ENCODE assay signal across 10 cellular contexts in genomic region chr1:197911172-197911856, GRCh38. TPM values are rescaled to one million over a fixed set of nuclear protein-coding genes. Genes with fewer than 3 reads are reported as not detected.
DNase-seq lines count a peak whose midpoint lies in the region; ATAC-seq, FAIRE-seq and TF ChIP-seq lines count a peak whose summit lies in the region.
"Had no signal": no experiment of that assay in that cellular context is flagged by ENCODE, and none has a peak within 500 bp of the region (broad histone marks: within the 10 kb centered on the region; RNA-seq: fewer than 3 reads in every experiment).

No MANE protein-coding gene starts in this region.

- H3K9me3 Mint-ChIP-seq in CD14-positive monocyte (peaks cover 0 to 25% (median 18%) of the 10 kb centered on the region in 7 donors), H9 (peaks cover 0 to 4% of the 10 kb centered on the region in 2 experiments; a peak in 3 of 5 replicates)
- H3K9me3 Mint-ChIP-seq in activated CD8-positive, alpha-beta T cell treated with anti-CD3 and anti-CD28 coated beads for 36 hours, result no peaks in the 10 kb centered on the region

- H3K4ac ChIP-seq in H9 (ENCODE audit: low read depth, low read length), result no peak overlapping the region

- WGBS in H9 (ENCODE audit: extremely low coverage, insufficient read length, low lambda C conversion rate), result no CpG with 5 or more reads among the region's 43 CpGs

- H3K79me2 ChIP-seq in H9 (ENCODE audit: insufficient read depth, low read length), result no peaks in the 10 kb centered on the region

- POLR2A ChIA-PET in activated CD8-positive, alpha-beta T cell treated with anti-CD3 and anti-CD28 coated beads for 36 hours (lab: Charles Lee), result interaction anchor here (1.3 to 1.4 kb wide), 2 partner anchors 9 kb away, joined by 3 to 5 read pairs; partner anchors contain the start of gene C1orf53

- no peak overlapping the region for H4K91ac ChIP-seq in H9 (ENCODE audit: insufficient read length, low read depth, low read length)

- no peaks in the 10 kb centered on the region for H3K79me1 ChIP-seq in H9 (ENCODE audit: insufficient read depth, low read depth, low read length, poor library complexity, severe bottlenecking)

- no peak for FAIRE-seq in RCC 7860 (lab: Jason Lieb, UNC)
- FAIRE-seq: GM18507 had no signal

- H3K9ac ChIP-seq in H9 (ENCODE audit: extremely low read depth, insufficient read length, low read length), result no peak overlapping the region

- CTCF ChIA-PET in activated CD8-positive, alpha-beta T cell treated with anti-CD3 and anti-CD28 coated beads for 36 hours (lab: Charles Lee), result interaction anchor here (0.7 to 2.9 kb wide), 7 partner anchors 9 to 393 kb away, joined by 3 to 12 read pairs (median 6); no protein-coding TSS in a partner anchor

- no peak for ATAC-seq in activated CD8-positive, alpha-beta T cell treated with anti-CD3 and anti-CD28 coated beads for 36 hours
- ATAC-seq in left lobe of liver (peak; percentile 31), GM21723 (IDR thresholded peaks at IDR 0.05; ENCODE audit: unreplicated experiment) (no peak), HG02623 (IDR thresholded peaks at IDR 0.05; ENCODE audit: unreplicated experiment) (no peak)

- no peak overlapping the region for H2BK15ac ChIP-seq in H9 (ENCODE audit: low read depth, low read length)

- intact Hi-C loops in CD14-positive monocyte (cut with micrococcal nuclease), result loop anchor here in 1 of 2 donors (10.0 kb wide), 1 partner anchor 297 kb away; no protein-coding TSS in a partner anchor
- intact Hi-C loops in activated CD8-positive, alpha-beta T cell treated with anti-CD3 and anti-CD28 coated beads for 36 hours (cut with micrococcal nuclease), result loop anchor here (10.0 kb wide), 2 partner anchors 137 to 553 kb away; partner anchors contain the start of gene DENND1B

- H2BK12ac ChIP-seq in H9 (ENCODE audit: insufficient read length, low read depth, low read length), result no peak overlapping the region

- H3K27me3 Mint-ChIP-seq in CD14-positive monocyte (ENCODE audit: low read depth in 3 of 3) (peaks cover 99% of the 10 kb centered on the region in 3 donors), H9 (ENCODE audit: low read depth) (peaks cover 100% of the 10 kb centered on the region)
- H3K27me3 Mint-ChIP-seq in activated CD8-positive, alpha-beta T cell treated with anti-CD3 and anti-CD28 coated beads for 36 hours, result peaks cover 90% of the 10 kb centered on the region

- H3K23ac ChIP-seq in H9 (ENCODE audit: insufficient read length, low read depth, low read length), result no peak overlapping the region

- peaks cover 10% of the 10 kb centered on the region; the same call in 1 of the 2 replicates for H3K4me1 ChIP-seq in H9 (ENCODE audit: insufficient read depth, low read length)

- no peak overlapping the region for H3K14ac ChIP-seq in H9 (ENCODE audit: insufficient read depth, low read length)

- no peak overlapping the region for H2BK120ac ChIP-seq in H9 (ENCODE audit: low read depth, low read length, poor library complexity, severe bottlenecking)

- peaks cover 0 to 21% of the 10 kb centered on the region in 2 donors for H3K36me3 Mint-ChIP-seq in CD14-positive monocyte
- no peaks in the 10 kb centered on the region for H3K36me3 Mint-ChIP-seq in H9 (ENCODE audit: insufficient read depth in 1 of 3, low read depth in 3 of 3)
- H3K36me3 Mint-ChIP-seq in activated CD8-positive, alpha-beta T cell treated with anti-CD3 and anti-CD28 coated beads for 36 hours (ENCODE audit: low read depth), result no peaks in the 10 kb centered on the region

- H3K4me2 ChIP-seq in H9 (ENCODE audit: insufficient read depth, insufficient read length, low read length), result peak overlapping the region; percentile 49

- H3K9me3 ChIP-seq in H9 (ENCODE audit: control insufficient read depth, low read depth, low read length), result no peaks in the 10 kb centered on the region

- H3K27ac Mint-ChIP-seq in CD14-positive monocyte (no peak overlapping the region), H9 (no peak overlapping the region)
- H3K27ac Mint-ChIP-seq in activated CD8-positive, alpha-beta T cell treated with anti-CD3 and anti-CD28 coated beads for 36 hours, result no peak overlapping the region

- peaks cover 24% of the 10 kb centered on the region for H3K23me2 ChIP-seq in H9 (ENCODE audit: insufficient read length, low read depth, low read length, poor library complexity, severe bottlenecking)

- DNase-seq in CD14-positive monocyte (ENCODE audit: low spot score) (no peak), H9 (peak; percentile 76), left lobe of liver (ENCODE audit: low spot score) (no peak), RCC 7860 (ENCODE audit: low spot score) (no peak), A172 (ENCODE audit: low spot score) (no peak)
- DNase-seq in activated CD8-positive, alpha-beta T cell treated with anti-CD3 and anti-CD28 coated beads for 36 hours, result peak; percentile 34
- DNase-seq: activated CD4-positive, CD25-positive, alpha-beta regulatory T cell treated with anti-CD3 and anti-CD28 coated beads, Interleukin-2, amount 50 U/mL, for 72 hours had no signal

- H2AFZ ChIP-seq in H9 (ENCODE audit: low read length), result no peak overlapping the region

- no peak overlapping the region for H2AK5ac ChIP-seq in H9 (ENCODE audit: insufficient read length, low read length)

- no peak overlapping the region for H4K8ac ChIP-seq in H9 (replicated peaks; ENCODE audit: insufficient read length, low read depth, low read length)

- H3K4me1 Mint-ChIP-seq in CD14-positive monocyte (peaks cover 62% of the 10 kb centered on the region), H9 (peaks cover 45 to 68% of the 10 kb centered on the region in 2 experiments)
- peaks cover 61% of the 10 kb centered on the region for H3K4me1 Mint-ChIP-seq in activated CD8-positive, alpha-beta T cell treated with anti-CD3 and anti-CD28 coated beads for 36 hours (ENCODE audit: low read depth)

- TF ChIP-seq CTCF in CD14-positive monocyte (IDR thresholded peaks at IDR 0.05), result no peak
- no peak for TF ChIP-seq CTCF in H9 (conservative IDR thresholded peaks at IDR 0.05)
- TF ChIP-seq CTCF in activated CD8-positive, alpha-beta T cell treated with anti-CD3 and anti-CD28 coated beads for 36 hours (IDR thresholded peaks at IDR 0.05), result no peak

- H3T11ph ChIP-seq in H9 (ENCODE audit: low read length), result no peak overlapping the region

- no peak overlapping the region for H3K27ac ChIP-seq in H9 (ENCODE audit: insufficient read length, low read depth, low read length)

- no peak overlapping the region for H3K56ac ChIP-seq in H9 (ENCODE audit: insufficient read length, low read depth, low read length)

- no peak overlapping the region for H3K18ac ChIP-seq in H9 (ENCODE audit: insufficient read length, low read depth, low read length)

- no peak overlapping the region for H2BK5ac ChIP-seq in H9 (ENCODE audit: insufficient read length, low read length)

- H2BK20ac ChIP-seq in H9 (ENCODE audit: low read depth, low read length, poor library complexity, severe bottlenecking), result no peak overlapping the region

- no peaks in the 10 kb centered on the region for H4K20me1 ChIP-seq in H9 (ENCODE audit: control insufficient read depth, insufficient read depth, insufficient read length)

- no peak overlapping the region for H4K5ac ChIP-seq in H9 (ENCODE audit: insufficient read length, low read depth, low read length)

- peaks cover 91% of the 10 kb centered on the region for H3K27me3 ChIP-seq in H9 (ENCODE audit: insufficient read depth, low read length)

- peak overlapping the region; percentile 20 to 93 for H3K4me3 Mint-ChIP-seq in CD14-positive monocyte
- H3K4me3 Mint-ChIP-seq in H9, result peak overlapping the region; percentile 40 to 87
- H3K4me3 Mint-ChIP-seq in activated CD8-positive, alpha-beta T cell treated with anti-CD3 and anti-CD28 coated beads for 36 hours, result peak overlapping the region; percentile 73

RNA-seq across cellular contexts. Expression of gene LHX9, which starts 5.9 kb away (rescaled TPM):
- polyA plus RNA-seq in CD14-positive monocyte, result not detected
- total RNA-seq in H9 (2021) (not detected in 2 replicates), left lobe of liver (0.23 TPM)
- not detected for total RNA-seq in activated CD8-positive, alpha-beta T cell treated with anti-CD3 and anti-CD28 coated beads for 36 hours
- 21.6 and 30.4 TPM in 2 replicates for total RNA-seq in A172 (2014; rRNA removed; shearing (Covaris generic))

RNA-seq across cellular contexts. Expression of gene C1orf53, which starts 8.9 kb away (rescaled TPM):
- polyA plus RNA-seq in CD14-positive monocyte, result 1 to 10 TPM; 5.6 to 8.3 TPM
- total RNA-seq in H9 (2021) (0.99 and 1.4 TPM in 2 replicates), left lobe of liver (7.0 TPM)
- total RNA-seq in activated CD8-positive, alpha-beta T cell treated with anti-CD3 and anti-CD28 coated beads for 36 hours, result 1 to 10 TPM in 1 of 2 experiments, under 1 TPM in 1; 0.96 to 1.2 TPM
- total RNA-seq in A172 (2014; rRNA removed; shearing (Covaris generic)), result 21.2 and 34.3 TPM in 2 replicates

Comparison
In these comparisons a context has a peak if more than half of its experiments do, and no peak if none do; other contexts are left out.
1. DNase-seq: peak in H9 (single experiment) and activated CD8-positive, alpha-beta T cell treated with anti-CD3 and anti-CD28 coated beads for 36 hours (single experiment); none in CD14-positive monocyte (single experiment), left lobe of liver (single experiment), RCC 7860 (single experiment) and A172 (single experiment).
2. RNA of gene LHX9, which starts 5.9 kb away (total RNA-seq): 21.6 to 30.4 TPM in A172; 0.23 TPM in left lobe of liver (single experiment), not detected in H9 and not detected in activated CD8-positive, alpha-beta T cell treated with anti-CD3 and anti-CD28 coated beads for 36 hours; every median in the first group is over 10 times any median in the second.
3. Peak in every context shown above with its lines, with median percentiles within 50 percentile points of each other: H3K4me3 Mint-ChIP-seq.